Comparison of ENCODE assay signal across 16 cellular contexts in the genomic region with DNA sequence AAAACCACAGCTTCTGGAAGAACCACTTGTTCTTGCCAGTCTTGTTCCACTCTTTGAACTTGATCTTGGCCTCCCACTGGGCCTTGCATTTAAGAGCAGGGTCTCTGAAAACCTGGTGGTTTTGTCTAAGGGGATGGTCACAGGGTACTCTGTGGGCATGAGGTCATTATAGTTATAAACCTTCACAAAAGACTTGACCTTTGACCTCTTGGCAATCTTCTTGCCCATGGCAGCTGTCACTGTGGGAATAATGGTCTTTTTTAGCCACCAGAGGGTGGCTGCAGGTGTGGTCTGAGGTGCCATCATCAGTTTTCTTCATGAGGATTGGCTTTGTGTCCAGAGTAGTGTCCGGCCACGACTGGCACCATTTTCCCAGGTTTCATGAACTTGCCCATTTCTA.
"Had no signal": no experiment of that assay in that cellular context is flagged by ENCODE, and none has a peak within 500 bp of the region (broad histone marks: within the 10 kb centered on the region; RNA-seq: fewer than 3 reads in every experiment).

No MANE protein-coding gene starts in this region.

- H3K4me1 ChIP-seq: adrenal gland, esophagus muscularis mucosa had no signal

- H3K4me3 ChIP-seq: adrenal gland, esophagus muscularis mucosa, heart right ventricle, left ventricle myocardium inferior, thoracic aorta had no signal

- DNase-seq: activated CD4-positive, alpha-beta T cell treated with anti-CD3 and anti-CD28 coated beads, Interleukin-2, amount 10 ng/mL, durations not matched to agents 7 days and 5 days; activated CD4-positive, CD25-positive, alpha-beta regulatory T cell; activated effector memory CD4-positive, alpha-beta T cell treated with anti-CD3 and anti-CD28 coated beads, Interleukin-2, amount 50 U/mL, for 16 hours; activated T-cell treated with anti-CD3 and anti-CD28 coated beads, Interleukin-2, amount 50 U/mL, for 48 hours; adrenal gland; cerebellar nuclear complex; cortex of kidney; heart right ventricle; left ventricle myocardium inferior; naive B cell; stimulated activated CD4-positive, alpha-beta T cell treated with anti-CD3 and anti-CD28 coated beads, Interleukin-15, amount 100 ng/mL, for 24 hours; stimulated activated CD4-positive, alpha-beta T cell treated with anti-CD3 and anti-CD28 coated beads, Interleukin-2, amount 100 ng/mL, for 48 hours; T-cell; T1000 had no signal

- H3K27me3 ChIP-seq: adrenal gland, esophagus muscularis mucosa, heart right ventricle had no signal

- H3K27ac ChIP-seq: adrenal gland, esophagus muscularis mucosa, heart right ventricle, left ventricle myocardium inferior, thoracic aorta had no signal

- H3K9me3 ChIP-seq: adrenal gland, esophagus muscularis mucosa, heart right ventricle, left ventricle myocardium inferior, thoracic aorta had no signal
